19 cellular contexts compared by ENCODE assay signal in the genomic region with DNA sequence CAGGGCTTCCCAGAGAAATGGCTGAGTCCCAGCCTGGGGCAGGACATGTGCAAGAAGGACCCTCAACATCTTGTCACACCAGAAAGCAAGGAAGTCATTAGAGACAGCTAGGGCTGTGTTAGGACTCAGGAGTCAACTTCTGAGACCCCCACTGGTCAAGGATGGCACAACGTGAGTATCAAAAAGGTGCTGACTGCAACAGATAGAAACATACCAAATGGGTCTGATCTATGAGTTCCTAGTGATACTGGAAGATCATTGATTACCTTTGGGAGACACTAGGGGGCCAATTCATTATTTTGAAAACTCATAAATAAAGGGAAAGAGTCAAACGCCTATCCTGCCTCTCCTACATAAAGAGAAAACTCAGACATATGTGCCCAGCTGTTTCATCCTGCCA.
"Had no signal": no experiment of that assay in that cellular context is flagged by ENCODE, and none has a peak within 500 bp of the region (broad histone marks: within the 10 kb centered on the region; RNA-seq: fewer than 3 reads in every experiment).

No MANE protein-coding gene starts in this region.

- ATAC-seq: activated CD8-positive, alpha-beta T cell treated with anti-CD3 and anti-CD28 coated beads, Interleukin-2, amount 10 ng/mL, durations not matched to agents 7 days and 5 days; activated T-cell treated with anti-CD3 and anti-CD28 coated beads, Interleukin-2, amount 50 U/mL, for 72 hours; heart right ventricle; psoas muscle; sciatic nerve; stimulated activated naive CD8-positive, alpha-beta T cell treated with anti-CD3 and anti-CD28 coated beads, Interleukin-15, amount 100 ng/mL, for 72 hours had no signal

- H3K4me1 ChIP-seq: colonic mucosa, psoas muscle, testis had no signal

- H3K27ac ChIP-seq: colonic mucosa, heart right ventricle, psoas muscle, testis had no signal

- H3K4me3 ChIP-seq: colonic mucosa, heart right ventricle, lung, psoas muscle, testis had no signal

- H3K4me3 Mint-ChIP-seq: activated B cell treated with CpG ODN at 0.5 μM for 24 hours; activated CD4-positive, alpha-beta T cell treated with anti-CD3 and anti-CD28 coated beads, Interleukin-2, amount 10 ng/mL, durations not matched to agents 24 days and 14 days; activated CD8-positive, alpha-beta T cell treated with anti-CD3 and anti-CD28 coated beads, Interleukin-2, amount 10 ng/mL, durations not matched to agents 7 days and 5 days; activated naive CD8-positive, alpha-beta T cell; activated T-cell treated with anti-CD3 and anti-CD28 coated beads, Interleukin-2, amount 50 U/mL, for 72 hours; brain; stimulated activated naive CD8-positive, alpha-beta T cell treated with anti-CD3 and anti-CD28 coated beads, Interleukin-15, amount 100 ng/mL, for 72 hours; T-helper 2 cell treated with Interferon-gamma antibody and Interleukin-4, amounts not matched to agents 5 μg/mL and 100 μg/mL, for 36 hours had no signal

- H3K36me3 Mint-ChIP-seq: brain had no signal

- H3K27ac Mint-ChIP-seq: activated B cell treated with CpG ODN at 0.5 μM for 24 hours; activated CD4-positive, alpha-beta T cell treated with anti-CD3 and anti-CD28 coated beads, Interleukin-2, amount 10 ng/mL, durations not matched to agents 24 days and 14 days; activated CD8-positive, alpha-beta T cell treated with anti-CD3 and anti-CD28 coated beads, Interleukin-2, amount 10 ng/mL, durations not matched to agents 7 days and 5 days; activated naive CD8-positive, alpha-beta T cell; activated T-cell treated with anti-CD3 and anti-CD28 coated beads, Interleukin-2, amount 50 U/mL, for 72 hours; brain; T-helper 2 cell treated with Interferon-gamma antibody and Interleukin-4, amounts not matched to agents 5 μg/mL and 100 μg/mL, for 36 hours had no signal

- H3K27me3 ChIP-seq: testis had no signal

- H3K4me1 Mint-ChIP-seq: activated B cell treated with CpG ODN at 0.5 μM for 24 hours; activated CD4-positive, alpha-beta T cell treated with anti-CD3 and anti-CD28 coated beads, Interleukin-2, amount 10 ng/mL, durations not matched to agents 24 days and 14 days; brain had no signal

- H3K36me3 ChIP-seq: colonic mucosa, heart right ventricle had no signal

- DNase-seq: activated B cell treated with CpG ODN at 0.5 μM for 24 hours; activated CD4-positive, alpha-beta T cell treated with anti-CD3 and anti-CD28 coated beads, Interleukin-2, amount 10 ng/mL, durations not matched to agents 24 days and 14 days; activated CD8-positive, alpha-beta memory T cell treated with anti-CD3 and anti-CD28 coated beads, Interleukin-2, amount 50 U/mL, for 4 hours; activated CD8-positive, alpha-beta T cell treated with anti-CD3 and anti-CD28 coated beads, Interleukin-2, amount 10 ng/mL, durations not matched to agents 7 days and 5 days; activated gamma-delta T cell; activated T-cell treated with anti-CD3 and anti-CD28 coated beads, Interleukin-2, amount 50 U/mL, for 72 hours; central memory CD4-positive, alpha-beta T cell; colonic mucosa; heart right ventricle; islet precursor cell; midbrain; psoas muscle; stimulated activated naive CD8-positive, alpha-beta T cell treated with anti-CD3 and anti-CD28 coated beads, Interleukin-15, amount 100 ng/mL, for 72 hours; testis had no signal

- H3K9me3 ChIP-seq: colonic mucosa, testis had no signal
